ENCODE assay signal across 9 cellular contexts in genomic region chr3:196684548-196685407, GRCh38. TPM values are rescaled to one million over a fixed set of nuclear protein-coding genes. Genes with fewer than 3 reads are reported as not detected.
DNase-seq lines count a peak whose midpoint lies in the region; ATAC-seq and TF ChIP-seq lines count a peak whose summit lies in the region.
"Had no signal": no experiment of that assay in that cellular context is flagged by ENCODE, and none has a peak within 500 bp of the region (broad histone marks: within the 10 kb centered on the region; RNA-seq: fewer than 3 reads in every experiment).

No MANE protein-coding gene starts in this region.

- H3K27me3 ChIP-seq in HUES48 (ENCODE audit: control insufficient read depth, insufficient read depth, low read length) (no peaks in the 10 kb centered on the region), suprapubic skin (no peaks in the 10 kb centered on the region)

- H2AFZ ChIP-seq in OCI-LY7 (ENCODE audit: low read length) = peak overlapping the region; percentile 84

- H3K4me2 ChIP-seq in OCI-LY7 (ENCODE audit: low read length) = peak overlapping the region; percentile 60

- CTCF ChIA-PET in OCI-LY7 (lab: Charles Lee; ENCODE audit: unreplicated experiment) = interaction anchor here (0.6 to 1.9 kb wide), 6 partner anchors 25 to 78 kb away, joined by 3 to 13 read pairs (median 6); no protein-coding TSS in a partner anchor

- H4K20me1 ChIP-seq in OCI-LY7 (ENCODE audit: insufficient read depth, low read length) = no peaks in the 10 kb centered on the region

- H3K79me2 ChIP-seq in OCI-LY7 (ENCODE audit: insufficient read depth, low read depth, low read length) = no peaks in the 10 kb centered on the region

- no peak overlapping the region for H3K9ac ChIP-seq in HUES48 (ENCODE audit: low read depth, low read length)

- peak overlapping the region; percentile 17 for H3K27ac ChIP-seq in HUES48 (ENCODE audit: low read depth, low read length)
- H3K27ac ChIP-seq in OCI-LY7 (ENCODE audit: low read depth, low read length, poor library complexity, severe bottlenecking) = no peak overlapping the region
- no peak overlapping the region for H3K27ac ChIP-seq in suprapubic skin
- H3K27ac ChIP-seq: epithelial cell of prostate had no signal

- peaks cover 9% of the 10 kb centered on the region for H3K4me1 ChIP-seq in HUES48 (ENCODE audit: control insufficient read depth, insufficient read depth, low read length)
- peaks cover 10% of the 10 kb centered on the region for H3K4me1 ChIP-seq in OCI-LY7 (ENCODE audit: insufficient read depth, low read length, poor library complexity, severe bottlenecking)
- H3K4me1 ChIP-seq in suprapubic skin = peaks cover 17% of the 10 kb centered on the region

- TF ChIP-seq CTCF in OCI-LY7 (conservative IDR thresholded peaks at IDR 0.05; ENCODE audit: low read length) = peak; percentile 96
- peak; percentile 82 for TF ChIP-seq CTCF in fibroblast of pulmonary artery (IDR thresholded peaks at IDR 0.05; ENCODE audit: low read length, missing control alignments)
- peak; percentile 80 to 89 for TF ChIP-seq CTCF in suprapubic skin (IDR thresholded peaks at IDR 0.05)

- intact Hi-C loops in OCI-LY7 (cut with micrococcal nuclease; ENCODE audit: unreplicated experiment) = loop anchor here (1.0 to 2.0 kb wide), 3 partner anchors 52 to 80 kb away; no protein-coding TSS in a partner anchor

- no peaks in the 10 kb centered on the region; the same call in 1 of the 2 replicates for H3K9me3 ChIP-seq in HUES48 (ENCODE audit: control insufficient read depth, insufficient read depth, low read length)
- H3K9me3 ChIP-seq in OCI-LY7 (ENCODE audit: low read length) = no peaks in the 10 kb centered on the region
- no peaks in the 10 kb centered on the region for H3K9me3 ChIP-seq in suprapubic skin

- ATAC-seq in GM21381 (IDR thresholded peaks at IDR 0.05; ENCODE audit: unreplicated experiment) = peak; percentile 90

- BruUV-seq in OCI-LY7 (replicated peaks; lab: Mats Ljungman, UMichigan) = no TSS peak

- 40% methylated on average over 24 of the region's 24 CpGs for WGBS in suprapubic skin

- no peak for TF ChIP-seq POLR2A in suprapubic skin (IDR thresholded peaks at IDR 0.05)

- TF ChIP-seq EP300 in suprapubic skin (IDR thresholded peaks at IDR 0.05) = no peak

- H3K9me2 ChIP-seq in OCI-LY7 (ENCODE audit: insufficient read depth, low read length) = no peaks in the 10 kb centered on the region

- DNase-seq in DMS 273 (lab: John Stamatoyannopoulos, UW; ENCODE audit: unreplicated experiment) = peak; percentile 89
- peak; percentile 80 for DNase-seq in OCI-LY7 (ENCODE audit: low spot score)
- DNase-seq in activated T-cell treated with anti-CD3 and anti-CD28 coated beads, Interleukin-2, amount 50 U/mL, for 1 hour = peak; percentile 65
- DNase-seq in fibroblast of pulmonary artery (ENCODE audit: low read depth) = peak; percentile 75
- DNase-seq in occipital lobe (lab: John Stamatoyannopoulos, UW) = peak; percentile 29
- peak in 1 of 2 donors; percentile 72 for DNase-seq in suprapubic skin (ENCODE audit: low spot score in 2 of 2)

- H3K36me3 ChIP-seq in HUES48 (ENCODE audit: control insufficient read depth, insufficient read depth, low read length) = no peaks in the 10 kb centered on the region
- H3K36me3 ChIP-seq in OCI-LY7 (ENCODE audit: insufficient read depth, low read length) = no peaks in the 10 kb centered on the region
- no peaks in the 10 kb centered on the region for H3K36me3 ChIP-seq in suprapubic skin

- H3K4me3 ChIP-seq in HUES48 (ENCODE audit: low read depth, low read length) (no peak overlapping the region), OCI-LY7 (ENCODE audit: low read depth, low read length, poor library complexity, severe bottlenecking) (peak overlapping the region; percentile 18), fibroblast of pulmonary artery (replicated peaks; ENCODE audit: low read depth, low read length) (no peak overlapping the region), suprapubic skin (no peak overlapping the region)

- POLR2A ChIA-PET in OCI-LY7 (lab: Charles Lee) = interaction anchor here (0.5 to 1.6 kb wide), 6 partner anchors 53 to 161 kb away, joined by 3 to 6 read pairs (median 3); no protein-coding TSS in a partner anchor

RNA-seq across cellular contexts. Expression of gene CEP19, which starts 27.3 kb away (rescaled TPM):
- 1.9 and 3.3 TPM in 2 replicates for total RNA-seq in OCI-LY7 (2014; rRNA removed; shearing (Covaris generic))
- total RNA-seq in OCI-LY7 (2022) = 5.7 and 6.3 TPM in 2 replicates
- total RNA-seq in occipital lobe = 8.0 TPM
- total RNA-seq in suprapubic skin = under 1 TPM; 0.26 to 0.68 (median 0.49) TPM

RNA-seq across cellular contexts. Expression of gene PIGX, which starts 27.4 kb away (rescaled TPM):
- total RNA-seq in OCI-LY7 (2014; rRNA removed; shearing (Covaris generic)) = 24.1 and 24.9 TPM in 2 replicates
- 31.5 and 32.4 TPM in 2 replicates for total RNA-seq in OCI-LY7 (2022)
- 46.6 TPM for total RNA-seq in occipital lobe
- 10 to 100 TPM; 16.3 to 30.7 (median 24.4) TPM for total RNA-seq in suprapubic skin

RNA-seq across cellular contexts. Expression of gene NRROS, which starts 45.3 kb away (rescaled TPM):
- total RNA-seq in OCI-LY7 (2014; rRNA removed; shearing (Covaris generic)) = 0.51 and 1.1 TPM in 2 replicates
- total RNA-seq in OCI-LY7 (2022) (3.7 and 3.8 TPM in 2 replicates), occipital lobe (1.2 TPM), suprapubic skin (1 to 10 TPM in 3 of 4 donors, under 1 TPM in 1; 0.95 to 4.5 (median 1.5) TPM)

RNA-seq across cellular contexts. Expression of gene PAK2, which starts 54.9 kb away (rescaled TPM):
- 24.5 and 37.9 TPM in 2 replicates for total RNA-seq in OCI-LY7 (2014; rRNA removed; shearing (Covaris generic))
- total RNA-seq in OCI-LY7 (2022) (83.8 and 95.6 TPM in 2 replicates), occipital lobe (54.4 TPM), suprapubic skin (10 to 100 TPM; 29.6 to 42.8 (median 33.5) TPM)
